ENCODE assay signal across 8 cellular contexts in the genomic region with DNA sequence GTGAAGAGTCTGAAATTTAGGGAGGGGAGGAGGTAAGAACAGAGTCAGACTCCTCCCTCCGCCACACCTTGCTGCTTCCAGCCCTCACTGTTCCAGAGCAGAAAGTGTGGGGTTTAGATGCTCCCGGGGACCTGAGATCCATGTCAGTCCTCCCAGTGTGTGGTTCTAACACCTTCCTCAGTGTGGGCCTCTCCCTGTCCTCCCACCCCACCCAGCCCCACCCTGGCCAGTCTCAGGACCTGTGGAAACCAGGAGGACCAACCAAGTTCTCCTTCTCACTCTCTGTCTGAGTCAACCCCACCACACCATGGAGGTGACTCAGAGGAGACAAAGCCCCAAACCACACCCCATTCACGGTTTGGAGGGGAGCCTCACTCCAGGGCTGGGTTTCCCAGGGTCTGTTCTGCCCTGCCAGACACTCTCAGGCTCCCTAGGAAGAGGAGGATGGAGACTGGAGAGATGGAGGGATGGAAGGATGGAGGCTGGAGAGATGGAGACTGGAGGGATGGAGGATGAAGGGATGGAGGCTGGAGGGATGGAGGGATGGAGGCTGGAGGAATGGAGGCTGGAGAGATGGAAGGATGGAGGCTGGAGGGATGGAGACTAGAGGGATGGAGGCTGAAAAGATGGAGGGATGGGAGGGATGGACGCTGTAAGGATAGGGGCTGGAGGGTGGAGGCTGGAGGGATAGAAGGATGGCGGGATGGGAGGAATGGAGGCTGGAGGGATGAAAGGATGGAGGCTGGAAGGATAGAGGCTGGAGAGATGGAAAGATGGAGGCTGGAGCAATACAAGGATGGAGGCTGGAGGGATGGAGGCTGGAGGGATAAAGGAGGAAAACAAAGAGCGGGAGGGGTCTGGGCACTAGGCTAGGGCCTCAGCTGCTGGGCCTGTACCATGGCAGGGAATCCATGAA.
DNase-seq lines count a peak whose midpoint lies in the region; ATAC-seq and TF ChIP-seq lines count a peak whose summit lies in the region.

No MANE protein-coding gene starts in this region.

- peaks cover 7% of the 10 kb centered on the region for H3K27me3 Mint-ChIP-seq in CD4-positive, CD25-positive, alpha-beta regulatory T cell

- no peaks in the 10 kb centered on the region for H3K36me3 ChIP-seq in CD4-positive, CD25-positive, alpha-beta regulatory T cell (ENCODE audit: control insufficient read depth, insufficient read depth, low read length)

- H3K27ac Mint-ChIP-seq in CD4-positive, CD25-positive, alpha-beta regulatory T cell, result peak overlapping the region; percentile 96 to 98 (median 98)

- peak in 2 of 3 donors; percentile 49 to 83 for DNase-seq in CD4-positive, CD25-positive, alpha-beta regulatory T cell
- DNase-seq in NOMO-1 (lab: John Stamatoyannopoulos, UW; ENCODE audit: unreplicated experiment in 2 of 2) (peak; percentile 68 to 78), SHP77 (lab: John Stamatoyannopoulos, UW) (no peak), D341Med (ENCODE audit: low spot score) (no peak)
- peak; percentile 65 for DNase-seq in activated T-helper 9 cell treated with anti-CD3 and anti-CD28 coated beads, Interleukin-2, amount 50 U/mL, for 16 hours (ENCODE audit: low read depth)
- DNase-seq in stimulated activated CD4-positive, alpha-beta T cell treated with anti-CD3 and anti-CD28 coated beads, Interleukin-4, amount 100 ng/mL, for 1 hour, result peak; percentile 66

- ATAC-seq in CD4-positive, CD25-positive, alpha-beta regulatory T cell (ENCODE audit: low read depth in 2 of 2), result peak; percentile 66 to 71
- ATAC-seq in GM21515 (IDR thresholded peaks at IDR 0.05; ENCODE audit: unreplicated experiment) (peak; percentile 34), SK-N-SH treated with all-trans-retinoic acid at 6 μM for 48 hours (no peak)

- H3K9me3 ChIP-seq in CD4-positive, CD25-positive, alpha-beta regulatory T cell (ENCODE audit: control insufficient read depth in 2 of 2, low read length in 2 of 2), result no peaks in the 10 kb centered on the region

- peak overlapping the region; percentile 13 for H3K4me3 ChIP-seq in CD4-positive, CD25-positive, alpha-beta regulatory T cell (ENCODE audit: low read depth, low read length)

- H3K4me1 ChIP-seq in CD4-positive, CD25-positive, alpha-beta regulatory T cell (ENCODE audit: control insufficient read depth, insufficient read depth, low read length, poor library complexity, severe bottlenecking), result peaks cover 66% of the 10 kb centered on the region

- H3K27me3 ChIP-seq in CD4-positive, CD25-positive, alpha-beta regulatory T cell (ENCODE audit: control insufficient read depth, insufficient read depth, low read length), result no peaks in the 10 kb centered on the region

- no peaks in the 10 kb centered on the region for H3K36me3 Mint-ChIP-seq in CD4-positive, CD25-positive, alpha-beta regulatory T cell

- H3K4me1 Mint-ChIP-seq in CD4-positive, CD25-positive, alpha-beta regulatory T cell, result peaks cover 13 to 75% (median 39%) of the 10 kb centered on the region in 4 donors

- H3K27ac ChIP-seq in CD4-positive, CD25-positive, alpha-beta regulatory T cell (ENCODE audit: insufficient read depth, low read length, poor library complexity, severe bottlenecking), result peak overlapping the region; percentile 86

- peak overlapping the region in 3 of 4 donors; percentile 61 to 90 (median 78) for H3K4me3 Mint-ChIP-seq in CD4-positive, CD25-positive, alpha-beta regulatory T cell

- H3K9me3 Mint-ChIP-seq in CD4-positive, CD25-positive, alpha-beta regulatory T cell, result no peaks in the 10 kb centered on the region

TF ChIP-seq in SK-N-SH treated with all-trans-retinoic acid at 6 μM for 48 hours, 23 proteins besides CTCF, POLR2A, EP300 and RAD21:
- TF ChIP-seq ESRRG (CRISPR knock-in tag; IDR thresholded peaks at IDR 0.05) (no peak), SNAI2 (CRISPR knock-in tag; IDR thresholded peaks at IDR 0.05) (no peak), ZNF8 (CRISPR knock-in tag; IDR thresholded peaks at IDR 0.05) (no peak), ZNF70 (CRISPR knock-in tag; IDR thresholded peaks at IDR 0.05) (no peak), CSRNP3 (CRISPR knock-in tag; IDR thresholded peaks at IDR 0.05) (no peak), RARB (CRISPR knock-in tag; IDR thresholded peaks at IDR 0.05) (no peak), ISL1 (CRISPR knock-in tag; IDR thresholded peaks at IDR 0.05) (no peak), TCF4 (CRISPR knock-in tag; IDR thresholded peaks at IDR 0.05; ENCODE audit: borderline replicate concordance) (no peak), OSR1 (CRISPR knock-in tag; IDR thresholded peaks at IDR 0.05) (no peak), PPARA (CRISPR knock-in tag; IDR thresholded peaks at IDR 0.05; ENCODE audit: borderline replicate concordance) (no peak), ZFP30 (CRISPR knock-in tag; IDR thresholded peaks at IDR 0.05) (no peak)

Comparison
In these comparisons a context has a peak if more than half of its experiments do, and no peak if none do; other contexts are left out.
1. DNase-seq: peak in CD4-positive, CD25-positive, alpha-beta regulatory T cell (2 of 3), NOMO-1 (2 of 2), activated T-helper 9 cell treated with anti-CD3 and anti-CD28 coated beads, Interleukin-2, amount 50 U/mL, for 16 hours (single experiment) and stimulated activated CD4-positive, alpha-beta T cell treated with anti-CD3 and anti-CD28 coated beads, Interleukin-4, amount 100 ng/mL, for 1 hour (single experiment); none in SHP77 (0 of 2) and D341Med (single experiment).